6 cellular contexts compared by ENCODE assay signal in the genomic region with DNA sequence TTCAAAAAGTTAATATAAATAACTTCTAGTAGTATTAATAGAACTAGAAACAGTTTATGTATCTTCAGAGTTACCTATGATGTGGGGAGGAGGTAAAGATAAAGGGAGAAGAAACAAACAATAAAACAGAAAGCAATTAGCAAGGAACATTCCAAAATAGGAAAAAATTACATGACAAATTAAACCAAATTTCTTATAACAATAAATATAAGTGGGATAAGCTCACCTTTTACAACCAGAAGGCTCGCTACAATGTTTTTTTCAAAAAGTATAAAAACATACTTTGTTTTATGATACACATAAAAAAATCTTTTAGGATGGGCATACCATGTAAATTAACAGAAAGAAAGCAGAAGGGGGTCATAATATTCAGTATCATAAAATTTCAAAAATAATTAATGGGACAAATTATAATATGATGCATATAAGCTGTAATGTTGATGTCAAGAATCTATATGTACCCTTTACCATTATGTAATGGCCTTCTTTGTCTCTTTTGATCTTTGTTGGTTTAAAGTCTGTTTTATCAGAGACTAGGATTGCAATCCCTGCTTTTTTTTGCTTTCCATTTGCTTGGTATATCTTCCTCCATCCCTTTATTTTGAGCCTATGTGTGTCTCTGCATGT.
"Had no signal": no experiment of that assay in that cellular context is flagged by ENCODE, and none has a peak within 500 bp of the region (broad histone marks: within the 10 kb centered on the region; RNA-seq: fewer than 3 reads in every experiment).

No MANE protein-coding gene starts in this region.

- FAIRE-seq: HepG2, HTR-8/SVneo had no signal

- H3K27ac Mint-ChIP-seq: IgD-negative memory B cell had no signal

- H3K4me3 Mint-ChIP-seq: IgD-negative memory B cell had no signal

- DNase-seq: IMR-90, KBM-7 had no signal

- H3K27ac ChIP-seq: HL-60 had no signal

- ATAC-seq: HepG2 had no signal

- H3K27me3 Mint-ChIP-seq: IgD-negative memory B cell had no signal
